ENCODE assay signal across 8 cellular contexts in genomic region chr6:106692112-106692822, GRCh38.
DNase-seq lines count a peak whose midpoint lies in the region; ATAC-seq and TF ChIP-seq lines count a peak whose summit lies in the region.

No MANE protein-coding gene starts in this region.

- no peaks in the 10 kb centered on the region for H3K36me3 ChIP-seq in ES-I3 (ENCODE audit: insufficient read depth, low read length)
- H3K36me3 ChIP-seq in left ventricle myocardium inferior = no peaks in the 10 kb centered on the region

- TF ChIP-seq CTCF in left ventricle myocardium inferior (IDR thresholded peaks at IDR 0.05; ENCODE audit: borderline replicate concordance) = no peak

- H3K4me3 ChIP-seq in left ventricle myocardium inferior = no peak overlapping the region

- H3K9me3 ChIP-seq in ES-I3 (ENCODE audit: control insufficient read depth, insufficient read depth, low read length) (no peaks in the 10 kb centered on the region), left ventricle myocardium inferior (replicated peaks) (no peaks in the 10 kb centered on the region)

- H3K27me3 ChIP-seq in left ventricle myocardium inferior (ENCODE audit: low read depth) = peaks cover 17% of the 10 kb centered on the region

- H3K4me1 ChIP-seq in ES-I3 (ENCODE audit: insufficient read depth, low read length) (peaks cover 30% of the 10 kb centered on the region), left ventricle myocardium inferior (no peaks in the 10 kb centered on the region)

- H3K27ac ChIP-seq in left ventricle myocardium inferior (replicated peaks) = no peak overlapping the region

- H3K9ac ChIP-seq in ES-I3 (ENCODE audit: low read depth, low read length) = 0 out of 2 replicates have a peak overlapping the region, but pooled peaks have one; percentile 7

- peak; percentile 85 for DNase-seq in NCI-H69 (lab: John Stamatoyannopoulos, UW)
- peak; percentile 85 for DNase-seq in fibroblast of gingiva (ENCODE audit: low read depth)
- DNase-seq in occipital lobe (lab: John Stamatoyannopoulos, UW) = peak; percentile 7
- no peak for DNase-seq in NCI-H2081 treated with DMSO at 0.1 percent for 48 hours (lab: John Stamatoyannopoulos, UW)
- DNase-seq in left ventricle myocardium inferior = no peak
- DNase-seq in NOMO-1 (lab: John Stamatoyannopoulos, UW; ENCODE audit: unreplicated experiment in 2 of 2) = no peak

- intact Hi-C loops in left ventricle myocardium inferior (cut with micrococcal nuclease) = no loop called here

- ATAC-seq in GM19035 (IDR thresholded peaks at IDR 0.05; ENCODE audit: unreplicated experiment) = no peak

Comparison
In these comparisons a context has a peak if more than half of its experiments do, and no peak if none do; other contexts are left out.
1. DNase-seq: peak in NCI-H69 (single experiment), fibroblast of gingiva (single experiment) and occipital lobe (single experiment); none in NCI-H2081 treated with DMSO at 0.1 percent for 48 hours (single experiment), left ventricle myocardium inferior (single experiment) and NOMO-1 (0 of 2).